23 cellular contexts compared by ENCODE assay signal in genomic region chr2:150182564-150183249, GRCh38.
"Had no signal": no experiment of that assay in that cellular context is flagged by ENCODE, and none has a peak within 500 bp of the region (broad histone marks: within the 10 kb centered on the region; RNA-seq: fewer than 3 reads in every experiment).

No MANE protein-coding gene starts in this region.

- FAIRE-seq: pancreas had no signal

- H3K27ac Mint-ChIP-seq: activated CD4-positive, alpha-beta T cell treated with anti-CD3 and anti-CD28 coated beads, Interleukin-2, amount 10 ng/mL, durations not matched to agents 7 days and 5 days; activated CD8-positive, alpha-beta T cell treated with anti-CD3 and anti-CD28 coated beads, Interleukin-2, amount 10 ng/mL, durations not matched to agents 7 days and 5 days; activated naive CD4-positive, alpha-beta T cell treated with anti-CD3 and anti-CD28 coated beads, Interleukin-2, amount 50 U/mL, for 24 hours; activated T-helper 1 cell treated with anti-CD3 and anti-CD28 coated beads, Interleukin-12 subunit alpha, Interleukin-12 subunit beta, Interleukin-2, Interleukin-4 antibody, amounts not matched to agents 30 ng/mL and 10 ng/mL and 1 ng/mL, durations not matched to agents 14 hours and 24 hours and 36 hours; effector memory CD8-positive, alpha-beta T cell; memory B cell; nephron; T-helper 2 cell treated with Interferon-gamma antibody and Interleukin-4, amounts not matched to agents 5 μg/mL and 100 μg/mL, for 36 hours had no signal

- DNase-seq: activated CD4-positive, alpha-beta T cell treated with anti-CD3 and anti-CD28 coated beads, Interleukin-2, amount 10 ng/mL, durations not matched to agents 7 days and 5 days; activated CD8-positive, alpha-beta T cell treated with anti-CD3 and anti-CD28 coated beads, Interleukin-2, amount 10 ng/mL, durations not matched to agents 7 days and 5 days; activated gamma-delta T cell; aorta; central memory CD4-positive, alpha-beta T cell; dermis blood vessel endothelial cell; effector memory CD8-positive, alpha-beta T cell; esophagus squamous epithelium; gastrocnemius medialis; hypothalamus; left cardiac atrium; pancreas; right cardiac atrium; stimulated activated CD4-positive, alpha-beta T cell treated with anti-CD3 and anti-CD28 coated beads, Interleukin-4, amount 100 ng/mL, for 24 hours; stimulated activated naive CD4-positive, alpha-beta T cell treated with Interleukin-2 at 50 U/mL for 16 hours; thyroid gland; upper lobe of right lung had no signal

- H3K27me3 Mint-ChIP-seq: activated CD4-positive, alpha-beta T cell treated with anti-CD3 and anti-CD28 coated beads, Interleukin-2, amount 10 ng/mL, durations not matched to agents 7 days and 5 days; activated naive CD4-positive, alpha-beta T cell treated with anti-CD3 and anti-CD28 coated beads, Interleukin-2, amount 50 U/mL, for 24 hours; effector memory CD8-positive, alpha-beta T cell; memory B cell had no signal

- H3K9me3 Mint-ChIP-seq: activated CD4-positive, alpha-beta T cell treated with anti-CD3 and anti-CD28 coated beads, Interleukin-2, amount 10 ng/mL, durations not matched to agents 7 days and 5 days; activated naive CD4-positive, alpha-beta T cell treated with anti-CD3 and anti-CD28 coated beads, Interleukin-2, amount 50 U/mL, for 24 hours; activated T-helper 1 cell treated with anti-CD3 and anti-CD28 coated beads, Interleukin-12 subunit alpha, Interleukin-12 subunit beta, Interleukin-2, Interleukin-4 antibody, amounts not matched to agents 30 ng/mL and 10 ng/mL and 1 ng/mL, durations not matched to agents 14 hours and 24 hours and 36 hours; T-helper 2 cell treated with Interferon-gamma antibody and Interleukin-4, amounts not matched to agents 5 μg/mL and 100 μg/mL, for 36 hours had no signal

- H3K4me1 Mint-ChIP-seq: activated CD4-positive, alpha-beta T cell treated with anti-CD3 and anti-CD28 coated beads, Interleukin-2, amount 10 ng/mL, durations not matched to agents 7 days and 5 days; activated naive CD4-positive, alpha-beta T cell treated with anti-CD3 and anti-CD28 coated beads, Interleukin-2, amount 50 U/mL, for 24 hours; memory B cell; nephron had no signal

- H3K36me3 Mint-ChIP-seq: activated naive CD4-positive, alpha-beta T cell treated with anti-CD3 and anti-CD28 coated beads, Interleukin-2, amount 50 U/mL, for 24 hours; memory B cell had no signal

- ATAC-seq: activated CD4-positive, CD25-positive, alpha-beta regulatory T cell treated with anti-CD3 and anti-CD28 coated beads, Interleukin-2, amount 50 U/mL, for 24 hours; activated CD8-positive, alpha-beta T cell treated with anti-CD3 and anti-CD28 coated beads, Interleukin-2, amount 10 ng/mL, durations not matched to agents 7 days and 5 days; effector memory CD8-positive, alpha-beta T cell; gastrocnemius medialis; left cardiac atrium; right cardiac atrium; upper lobe of right lung had no signal

- H3K4me3 Mint-ChIP-seq: activated CD4-positive, alpha-beta T cell treated with anti-CD3 and anti-CD28 coated beads, Interleukin-2, amount 10 ng/mL, durations not matched to agents 7 days and 5 days; activated CD8-positive, alpha-beta T cell treated with anti-CD3 and anti-CD28 coated beads, Interleukin-2, amount 10 ng/mL, durations not matched to agents 7 days and 5 days; activated naive CD4-positive, alpha-beta T cell treated with anti-CD3 and anti-CD28 coated beads, Interleukin-2, amount 50 U/mL, for 24 hours; activated T-helper 1 cell treated with anti-CD3 and anti-CD28 coated beads, Interleukin-12 subunit alpha, Interleukin-12 subunit beta, Interleukin-2, Interleukin-4 antibody, amounts not matched to agents 30 ng/mL and 10 ng/mL and 1 ng/mL, durations not matched to agents 14 hours and 24 hours and 36 hours; effector memory CD8-positive, alpha-beta T cell; memory B cell; nephron; T-helper 2 cell treated with Interferon-gamma antibody and Interleukin-4, amounts not matched to agents 5 μg/mL and 100 μg/mL, for 36 hours had no signal
